In genomic region chr11:114164546-114164945, GRCh38 we compare ENCODE assay signal across 11 cellular contexts.
A peak's percentile ranks its signal among the peaks of the same experiment; 100 is the strongest.
DNase-seq lines count a peak whose midpoint lies in the region; TF ChIP-seq lines count a peak whose summit lies in the region.
"Had no signal": no experiment of that assay in that cellular context is flagged by ENCODE, and none has a peak within 500 bp of the region (broad histone marks: within the 10 kb centered on the region; RNA-seq: fewer than 3 reads in every experiment).

No MANE protein-coding gene starts in this region.

- no peak overlapping the region for H2AFZ ChIP-seq in Loucy (ENCODE audit: low read length)

- H4K20me1 ChIP-seq in Loucy (ENCODE audit: insufficient read depth, low read length, poor library complexity, severe bottlenecking): no peaks in the 10 kb centered on the region

- H3K9me3 ChIP-seq in Loucy (ENCODE audit: insufficient read depth, low read depth, low read length) (no peaks in the 10 kb centered on the region), mucosa of stomach (ENCODE audit: control insufficient read depth, low read length) (no peaks in the 10 kb centered on the region), subcutaneous abdominal adipose tissue (ENCODE audit: control insufficient read depth in 5 of 5, low read length in 5 of 5) (no peaks in the 10 kb centered on the region)

- H3K36me3 ChIP-seq in Loucy (ENCODE audit: insufficient read depth, low read length) (no peaks in the 10 kb centered on the region), mucosa of stomach (ENCODE audit: control insufficient read depth, insufficient read depth, low read length) (no peaks in the 10 kb centered on the region), subcutaneous abdominal adipose tissue (ENCODE audit: control insufficient read depth in 5 of 5, insufficient read depth in 5 of 5, low read length in 5 of 5) (no peaks in the 10 kb centered on the region)

- H3K27ac Mint-ChIP-seq in brain: peak overlapping the region; percentile 83 to 97 (median 90)
- H3K27ac Mint-ChIP-seq: activated T-helper 17 cell treated with anti-CD3 and anti-CD28 coated beads, Interleukin-2, amount 50 U/mL, for 72 hours; HFFc6 had no signal

- H3K36me3 Mint-ChIP-seq in brain: no peaks in the 10 kb centered on the region

- POLR2A ChIA-PET in GM10248 (lab: Yijun Ruan, JAX): no interaction called here

- peaks cover 6% of the 10 kb centered on the region for H3K27me3 Mint-ChIP-seq in brain
- H3K27me3 Mint-ChIP-seq: activated T-helper 17 cell treated with anti-CD3 and anti-CD28 coated beads, Interleukin-2, amount 50 U/mL, for 72 hours had no signal

- no peak for DNase-seq in stimulated activated CD4-positive, alpha-beta T cell treated with anti-CD3 and anti-CD28 coated beads, Interleukin-2, amount 100 ng/mL, for 24 hours
- DNase-seq in GM10248 (ENCODE audit: extremely low spot score) (no peak), OCI-M2 (lab: John Stamatoyannopoulos, UW; ENCODE audit: unreplicated experiment) (no peak)
- DNase-seq: effector CD4-positive, alpha-beta T cell; HFFc6; NCI-H2227 treated with DMSO at 0.1 percent for 48 hours had no signal

- no peaks in the 10 kb centered on the region for H3K9me2 ChIP-seq in Loucy (replicated peaks; ENCODE audit: low read depth, low read length)

- H3K4me2 ChIP-seq in Loucy (ENCODE audit: low read depth, low read length, poor library complexity, severe bottlenecking): peak overlapping the region; percentile 74

- no peaks in the 10 kb centered on the region for H3K79me2 ChIP-seq in Loucy (ENCODE audit: insufficient read depth, low read length)

- H3K27me3 ChIP-seq in Loucy (ENCODE audit: insufficient read depth, low read length, poor library complexity, severe bottlenecking) (no peaks in the 10 kb centered on the region), mucosa of stomach (ENCODE audit: control insufficient read depth, insufficient read depth, low read length) (peaks cover 41% of the 10 kb centered on the region), subcutaneous abdominal adipose tissue (ENCODE audit: control insufficient read depth in 5 of 5, insufficient read depth in 4 of 5, low read length in 5 of 5) (no peaks in the 10 kb centered on the region)

- peaks cover 79% of the 10 kb centered on the region for H3K4me1 ChIP-seq in Loucy (ENCODE audit: insufficient read depth, low read length, poor library complexity, severe bottlenecking)
- H3K4me1 ChIP-seq in mucosa of stomach (ENCODE audit: control insufficient read depth, insufficient read depth, low read length): peaks cover 51% of the 10 kb centered on the region
- H3K4me1 ChIP-seq in subcutaneous abdominal adipose tissue (ENCODE audit: control insufficient read depth in 5 of 5, insufficient read depth in 5 of 5, low read length in 5 of 5): peaks cover 49 to 96% (median 94%) of the 10 kb centered on the region in 5 donors

- no peak overlapping the region for H3K4me3 ChIP-seq in Loucy (ENCODE audit: low read length, poor library complexity, severe bottlenecking)
- H3K4me3 ChIP-seq in mucosa of stomach (ENCODE audit: low read length): no peak overlapping the region
- H3K4me3 ChIP-seq in subcutaneous abdominal adipose tissue (ENCODE audit: low read depth in 1 of 5, low read length in 5 of 5): peak overlapping the region in 1 of 5 donors; percentile 5

- H3K27ac ChIP-seq in subcutaneous abdominal adipose tissue (ENCODE audit: low read depth, low read length): peak overlapping the region; percentile 97

- TF ChIP-seq CTCF in Loucy (conservative IDR thresholded peaks at IDR 0.05; ENCODE audit: low read length) (no peak), brain (conservative IDR thresholded peaks at IDR 0.05) (no peak), GM10248 (IDR thresholded peaks at IDR 0.05; ENCODE audit: control extremely low read depth, extremely low read depth, low read depth, missing control alignments) (no peak)

- peak overlapping the region in 3 of 5 experiments; percentile 13 to 67 (median 16) for H3K4me3 Mint-ChIP-seq in brain
- H3K4me3 Mint-ChIP-seq: activated T-helper 17 cell treated with anti-CD3 and anti-CD28 coated beads, Interleukin-2, amount 50 U/mL, for 72 hours; HFFc6 had no signal

- peaks cover 100% of the 10 kb centered on the region for H3K4me1 Mint-ChIP-seq in brain

- peaks cover 0 to 16% (median 0%) of the 10 kb centered on the region in 5 experiments for H3K9me3 Mint-ChIP-seq in brain
- H3K9me3 Mint-ChIP-seq: activated T-helper 17 cell treated with anti-CD3 and anti-CD28 coated beads, Interleukin-2, amount 50 U/mL, for 72 hours; HFFc6 had no signal

- H3K9ac ChIP-seq in Loucy (ENCODE audit: low read depth, low read length, poor library complexity, severe bottlenecking) (peak overlapping the region; percentile 69), mucosa of stomach (ENCODE audit: low read length) (peak overlapping the region; percentile 31), subcutaneous abdominal adipose tissue (ENCODE audit: low read length in 5 of 5) (peak overlapping the region in 3 of 5 donors; percentile 9 to 66 (median 48))

- 0 out of 2 replicates have a peak, but pooled peaks cover 2% of the 10 kb centered on the region for H3F3A ChIP-seq in Loucy (ENCODE audit: low read depth)

- CTCF ChIA-PET in GM10248 (lab: Yijun Ruan, JAX): no interaction called here
